Comparison of ENCODE assay signal across 26 cellular contexts in genomic region chr9:126604059-126604685, GRCh38. TPM values are rescaled to one million over a fixed set of nuclear protein-coding genes. Genes with fewer than 3 reads are reported as not detected.
"Had no signal": no experiment of that assay in that cellular context is flagged by ENCODE, and none has a peak within 500 bp of the region (broad histone marks: within the 10 kb centered on the region; RNA-seq: fewer than 3 reads in every experiment).

No MANE protein-coding gene starts in this region.

- H3K36me3 ChIP-seq: cardiac muscle cell, lower lobe of right lung, neutrophil, pancreas, right lobe of liver, upper lobe of left lung had no signal

- H3K4me1 ChIP-seq: lower lobe of right lung, pancreas, right lobe of liver, testis, upper lobe of left lung had no signal

- H3K4me3 ChIP-seq: cardiac muscle cell, lower lobe of right lung, pancreas, right lobe of liver, smooth muscle cell, testis, upper lobe of left lung had no signal

- H3K4me2 ChIP-seq: smooth muscle cell had no signal

- H3K27me3 ChIP-seq: pancreas, testis had no signal

- DNase-seq: activated CD4-positive, alpha-beta T cell treated with anti-CD3 and anti-CD28 coated beads, Interleukin-2, amount 10 ng/mL, durations not matched to agents 7 days and 5 days; activated CD8-positive, alpha-beta memory T cell treated with anti-CD3 and anti-CD28 coated beads, Interleukin-2, amount 10 ng/mL, durations not matched to agents 7 days and 5 days; activated CD8-positive, alpha-beta T cell treated with anti-CD3 and anti-CD28 coated beads for 36 hours; activated effector memory CD4-positive, alpha-beta T cell treated with anti-CD3 and anti-CD28 coated beads, Interleukin-2, amount 50 U/mL, for 16 hours; activated naive CD4-positive, alpha-beta T cell treated with anti-CD3 and anti-CD28 coated beads, Interleukin-2, amount 10 ng/mL, durations not matched to agents 7 days and 5 days; activated T-cell treated with anti-CD3 and anti-CD28 coated beads for 4 hours; amygdala; effector CD4-positive, alpha-beta T cell; erythroblast; foreskin fibroblast; lower lobe of right lung; natural killer cell; pancreas; right lobe of liver; stimulated activated CD4-positive, alpha-beta T cell treated with anti-CD3 and anti-CD28 coated beads, Interleukin-15, amount 100 ng/mL, for 24 hours; testis had no signal

- H3K9me3 ChIP-seq: lower lobe of right lung, neutrophil, pancreas, right lobe of liver, testis, upper lobe of left lung had no signal

- ATAC-seq: activated CD4-positive, CD25-positive, alpha-beta regulatory T cell treated with anti-CD3 and anti-CD28 coated beads, Interleukin-2, amount 50 U/mL, for 24 hours; activated CD8-positive, alpha-beta memory T cell treated with anti-CD3 and anti-CD28 coated beads, Interleukin-2, amount 10 ng/mL, durations not matched to agents 7 days and 5 days; activated CD8-positive, alpha-beta T cell treated with anti-CD3 and anti-CD28 coated beads for 36 hours; lower lobe of right lung; natural killer cell; right lobe of liver; SK-N-SH treated with all-trans-retinoic acid at 6 μM for 48 hours; stimulated activated memory B cell treated with anti-CD40 and anti-IgM and Interleukin-4, amounts not matched to agents 10 μg/mL and 1 μg/mL and 100 μg/mL, for 72 hours had no signal

- H3K27ac ChIP-seq: cardiac muscle cell, lower lobe of right lung, neutrophil, pancreas, right lobe of liver, testis, upper lobe of left lung had no signal

RNA-seq across cellular contexts. Expression of gene LMX1B, which starts 9.6 kb away (rescaled TPM):
- total RNA-seq: activated CD4-positive, alpha-beta T cell treated with anti-CD3 and anti-CD28 coated beads, Interleukin-2, amount 10 ng/mL, durations not matched to agents 7 days and 5 days; activated CD8-positive, alpha-beta memory T cell treated with anti-CD3 and anti-CD28 coated beads, Interleukin-2, amount 10 ng/mL, durations not matched to agents 7 days and 5 days; activated CD8-positive, alpha-beta T cell treated with anti-CD3 and anti-CD28 coated beads for 36 hours; cardiac muscle cell; fibroblast of lung; natural killer cell; pulmonary artery endothelial cell; right lobe of liver; smooth muscle cell; T-helper 2 cell treated with Interferon-gamma antibody and Interleukin-4, amounts not matched to agents 100 ng/mL and 5 ng/mL, for 36 hours had no signal
- polyA plus RNA-seq: cardiac muscle cell, fibroblast of lung, smooth muscle cell had no signal
